10 cellular contexts compared by ENCODE assay signal in the genomic region with DNA sequence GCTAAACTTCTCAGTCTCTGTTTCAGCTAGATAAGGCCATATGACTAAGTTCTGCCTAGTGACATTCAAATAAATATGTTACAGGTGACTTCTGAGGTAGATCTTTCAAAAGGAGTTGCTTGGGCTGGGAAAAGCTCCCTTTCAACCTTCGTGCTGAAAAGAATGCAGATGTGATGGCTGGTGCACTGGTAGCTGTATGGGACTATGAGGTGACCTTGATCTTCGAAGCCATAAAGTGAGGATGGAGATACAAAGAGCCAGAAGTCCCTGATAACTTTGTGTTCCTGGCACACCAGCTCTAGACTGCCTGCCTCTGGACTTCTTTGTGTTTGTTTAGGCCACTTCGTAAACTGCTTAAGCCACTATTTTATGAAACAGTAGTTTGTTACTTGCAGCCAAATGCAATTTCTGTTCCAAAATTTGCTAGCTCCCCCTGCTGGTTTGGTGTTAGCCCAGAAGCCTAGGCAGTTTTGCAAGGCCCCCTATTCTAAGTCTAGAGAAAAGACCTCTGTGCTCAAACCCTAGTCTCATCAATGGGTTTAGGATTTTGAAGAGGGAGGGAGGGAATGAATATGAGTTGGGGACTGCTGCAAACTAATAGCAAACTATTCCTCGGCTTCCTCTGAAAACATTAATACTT. TPM values are rescaled to one million over a fixed set of nuclear protein-coding genes. Genes with fewer than 3 reads are reported as not detected.
DNase-seq lines count a peak whose midpoint lies in the region; ATAC-seq, FAIRE-seq and TF ChIP-seq lines count a peak whose summit lies in the region.
"Had no signal": no experiment of that assay in that cellular context is flagged by ENCODE, and none has a peak within 500 bp of the region (broad histone marks: within the 10 kb centered on the region; RNA-seq: fewer than 3 reads in every experiment).

No MANE protein-coding gene starts in this region.

- H3K9me3 Mint-ChIP-seq in endodermal cell: peaks cover 22% of the 10 kb centered on the region
- H3K9me3 Mint-ChIP-seq in activated CD4-positive, alpha-beta T cell treated with anti-CD3 and anti-CD28 coated beads, Interleukin-2, amount 10 ng/mL, durations not matched to agents 24 days and 14 days: no peaks in the 10 kb centered on the region

- no peaks in the 10 kb centered on the region for H3K36me3 Mint-ChIP-seq in endodermal cell (ENCODE audit: low read depth)
- no peaks in the 10 kb centered on the region for H3K36me3 Mint-ChIP-seq in activated CD4-positive, alpha-beta T cell treated with anti-CD3 and anti-CD28 coated beads, Interleukin-2, amount 10 ng/mL, durations not matched to agents 24 days and 14 days (ENCODE audit: low read depth)

- no peak for TF ChIP-seq POLR2A in gastroesophageal sphincter (IDR thresholded peaks at IDR 0.05)
- TF ChIP-seq POLR2A in GM12891 (IDR thresholded peaks at IDR 0.05; ENCODE audit: low read depth, low read length): no peak

- no peak for FAIRE-seq in GM12891 (lab: Jason Lieb, UNC)

- H3K9ac ChIP-seq in OCI-LY1 (ENCODE audit: low read length) (no peak overlapping the region), endodermal cell (ENCODE audit: extremely low read depth, low read length, poor library complexity, severe bottlenecking) (no peak overlapping the region)

- POLR2A ChIA-PET in GM10248 (lab: Yijun Ruan, JAX): no interaction called here

- no peak overlapping the region for H3K4me3 Mint-ChIP-seq in endodermal cell
- H3K4me3 Mint-ChIP-seq in activated CD4-positive, alpha-beta T cell treated with anti-CD3 and anti-CD28 coated beads, Interleukin-2, amount 10 ng/mL, durations not matched to agents 24 days and 14 days: no peak overlapping the region

- CTCF ChIA-PET in GM10248 (lab: Yijun Ruan, JAX): interaction anchor here (1.0 to 1.5 kb wide), 5 partner anchors 11 to 26 kb away, joined by 3 to 5 read pairs (median 3); partner anchors contain the start of gene ERCC4

- H3K9me2 ChIP-seq in OCI-LY1 (ENCODE audit: low read depth, low read length): no peaks in the 10 kb centered on the region

- H2AFZ ChIP-seq in OCI-LY1 (ENCODE audit: low read length): no peak overlapping the region

- no peak overlapping the region for H3K27ac Mint-ChIP-seq in endodermal cell
- no peak overlapping the region for H3K27ac Mint-ChIP-seq in activated CD4-positive, alpha-beta T cell treated with anti-CD3 and anti-CD28 coated beads, Interleukin-2, amount 10 ng/mL, durations not matched to agents 24 days and 14 days

- H3K27me3 Mint-ChIP-seq in endodermal cell (ENCODE audit: insufficient read depth): peaks cover 37% of the 10 kb centered on the region
- H3K27me3 Mint-ChIP-seq in activated CD4-positive, alpha-beta T cell treated with anti-CD3 and anti-CD28 coated beads, Interleukin-2, amount 10 ng/mL, durations not matched to agents 24 days and 14 days: no peaks in the 10 kb centered on the region

- no peaks in the 10 kb centered on the region for H3F3A ChIP-seq in OCI-LY1 (ENCODE audit: insufficient read depth, low read length)

- no peak overlapping the region for H3K4me2 ChIP-seq in OCI-LY1 (ENCODE audit: low read length)

- no peaks in the 10 kb centered on the region for H3K27me3 ChIP-seq in OCI-LY1 (ENCODE audit: insufficient read depth, low read length)
- H3K27me3 ChIP-seq in endodermal cell (ENCODE audit: control insufficient read depth, insufficient read depth, low read length, poor library complexity, severe bottlenecking): peaks cover 9% of the 10 kb centered on the region
- no peaks in the 10 kb centered on the region for H3K27me3 ChIP-seq in gastroesophageal sphincter

- TF ChIP-seq CTCF in GM10248 (IDR thresholded peaks at IDR 0.05; ENCODE audit: control extremely low read depth, extremely low read depth, low read depth, missing control alignments) (peak; percentile 8), OCI-LY1 (IDR thresholded peaks at IDR 0.05; ENCODE audit: low read length) (peak; percentile 52; the same call in 1 of the 2 replicates), endodermal cell (conservative IDR thresholded peaks at IDR 0.05) (peak; percentile 50), gastroesophageal sphincter (IDR thresholded peaks at IDR 0.05) (no peak)

- no peaks in the 10 kb centered on the region for H3K79me2 ChIP-seq in OCI-LY1 (ENCODE audit: insufficient read depth, low read length)

- 82 to 83% methylated on average over 3 to 4 of the region's 4 CpGs for WGBS in endodermal cell (ENCODE audit: insufficient coverage in 1 of 2, insufficient read length in 1 of 2), 2 experiments
- WGBS in gastroesophageal sphincter (ENCODE audit: low coverage in 1 of 2), 2 donors: 71 to 79% methylated on average over 4 of the region's 4 CpGs

- no peaks in the 10 kb centered on the region for H4K20me1 ChIP-seq in OCI-LY1 (ENCODE audit: insufficient read depth, low read length)

- H3K9me3 ChIP-seq in OCI-LY1 (ENCODE audit: low read length) (no peaks in the 10 kb centered on the region), endodermal cell (ENCODE audit: control insufficient read depth, low read length) (peaks cover 9% of the 10 kb centered on the region), gastroesophageal sphincter (peaks cover 0 to 9% (median 0%) of the 10 kb centered on the region in 3 donors)

- no peaks in the 10 kb centered on the region for H3K4me1 Mint-ChIP-seq in endodermal cell
- no peaks in the 10 kb centered on the region for H3K4me1 Mint-ChIP-seq in activated CD4-positive, alpha-beta T cell treated with anti-CD3 and anti-CD28 coated beads, Interleukin-2, amount 10 ng/mL, durations not matched to agents 24 days and 14 days

- intact Hi-C loops in activated CD4-positive, alpha-beta T cell treated with anti-CD3 and anti-CD28 coated beads, Interleukin-2, amount 10 ng/mL, durations not matched to agents 24 days and 14 days (cut with micrococcal nuclease): no loop called here

- H3K36me3 ChIP-seq in OCI-LY1 (ENCODE audit: insufficient read depth, low read length): no peaks in the 10 kb centered on the region; the same call in 1 of the 2 replicates
- no peaks in the 10 kb centered on the region for H3K36me3 ChIP-seq in endodermal cell (ENCODE audit: control insufficient read depth, insufficient read depth, low read length)
- H3K36me3 ChIP-seq in gastroesophageal sphincter: no peaks in the 10 kb centered on the region

- no peak for TF ChIP-seq EP300 in gastroesophageal sphincter (IDR thresholded peaks at IDR 0.05)

- H3K27ac ChIP-seq in OCI-LY1 (ENCODE audit: low read depth, low read length, poor library complexity, severe bottlenecking) (no peak overlapping the region), endodermal cell (ENCODE audit: low read depth, low read length) (no peak overlapping the region), gastroesophageal sphincter (no peak overlapping the region)

- in situ Hi-C loops in ACHN (cut with HindIII; ENCODE audit: low pct_ligation_motif_present, low pct_unique_long_range_greater_than_20kb, low sequenced_read_pairs): no loop called here

- H3K4me1 ChIP-seq in OCI-LY1 (ENCODE audit: insufficient read depth, low read length, severe bottlenecking) (no peaks in the 10 kb centered on the region), endodermal cell (ENCODE audit: control insufficient read depth, insufficient read depth, low read length) (no peaks in the 10 kb centered on the region), gastroesophageal sphincter (peaks cover 0 to 13% (median 0%) of the 10 kb centered on the region in 3 donors)

- H3K4me3 ChIP-seq in OCI-LY1 (ENCODE audit: low read depth, low read length, poor library complexity, severe bottlenecking) (no peak overlapping the region), endodermal cell (ENCODE audit: low read length) (no peak overlapping the region), gastroesophageal sphincter (no peak overlapping the region)

- peak; percentile 33 for DNase-seq in ACHN
- no peak for DNase-seq in GM10248 (ENCODE audit: extremely low spot score)
- peak; percentile 51 for DNase-seq in endodermal cell
- no peak for DNase-seq in islet precursor cell
- DNase-seq in activated CD4-positive, alpha-beta T cell treated with anti-CD3 and anti-CD28 coated beads, Interleukin-2, amount 10 ng/mL, durations not matched to agents 24 days and 14 days: no peak
- no peak for DNase-seq in GM12891 (ENCODE audit: insufficient read length, low spot score)
- DNase-seq: NCI-H1436 treated with DMSO at 0.1 percent for 48 hours, T-helper 9 cell had no signal

- no peak for ATAC-seq in gastroesophageal sphincter

TF ChIP-seq in GM12891, 5 proteins besides CTCF, POLR2A, EP300 and RAD21:
- TF ChIP-seq POLR2AphosphoS5 (IDR thresholded peaks at IDR 0.05; ENCODE audit: low read depth, low read length) (no peak), POU2F2 (IDR thresholded peaks at IDR 0.05; ENCODE audit: low read depth, low read length) (no peak), PAX5 (IDR thresholded peaks at IDR 0.05; ENCODE audit: insufficient read depth, low read length, severe bottlenecking) (no peak), TAF1 (IDR thresholded peaks at IDR 0.05; ENCODE audit: low read depth, low read length) (no peak), SPI1 (IDR thresholded peaks at IDR 0.05; ENCODE audit: low read depth, low read length) (no peak)
TF ChIP-seq in GM12891: peak in this region for 0.

RNA-seq across cellular contexts. Expression of gene ERCC4, which starts 23.3 kb away (rescaled TPM):
- total RNA-seq in endodermal cell (10 to 100 TPM; 12.9 to 18.2 TPM), gastroesophageal sphincter (10 to 100 TPM in 1 of 4 donors, 1 to 10 TPM in 3; 6.3 to 12.5 (median 9.2) TPM)
- 11.5 TPM for polyA plus RNA-seq in endodermal cell (2013, experiment 1 of 2)
- polyA plus RNA-seq in endodermal cell (2013, experiment 2 of 2): 12.5 TPM
- 14.5 and 18.4 TPM in 2 replicates for total RNA-seq in activated CD4-positive, alpha-beta T cell treated with anti-CD3 and anti-CD28 coated beads, Interleukin-2, amount 10 ng/mL, durations not matched to agents 24 days and 14 days
- polyA plus RNA-seq in GM12891 (2012; ENCODE audit: low read depth, missing spikeins): 2.5 TPM

Comparison
In these comparisons a context has a peak if more than half of its experiments do, and no peak if none do; other contexts are left out.
1. DNase-seq: peak in ACHN (single experiment) and endodermal cell (single experiment); none in GM10248 (single experiment), islet precursor cell (single experiment), activated CD4-positive, alpha-beta T cell treated with anti-CD3 and anti-CD28 coated beads, Interleukin-2, amount 10 ng/mL, durations not matched to agents 24 days and 14 days (single experiment) and GM12891 (single experiment).
2. CTCF ChIP-seq: peak in GM10248 (single experiment), OCI-LY1 (single experiment) and endodermal cell (single experiment); none in gastroesophageal sphincter (0 of 4).